Comparison of ENCODE assay signal across 1 cellular context in genomic region chr14:103314496-103315277, GRCh38.
TF ChIP-seq lines count a peak whose summit lies in the region.

No MANE protein-coding gene starts in this region.

TF ChIP-seq in K562, 482 proteins besides CTCF, POLR2A, EP300 and RAD21 (continued from another document and continues in another):
- TF ChIP-seq MLLT1 (IDR thresholded peaks at IDR 0.05) (no peak), RBBP5 (IDR thresholded peaks at IDR 0.05; ENCODE audit: borderline replicate concordance, insufficient read depth, low read length, poor library complexity, severe bottlenecking) (no peak), TRIM28 (IDR thresholded peaks at IDR 0.05) (no peak), TBP (optimal IDR thresholded peaks at IDR 0.05; ENCODE audit: low read depth, low read length) (no peak), KAT8 (IDR thresholded peaks at IDR 0.05; ENCODE audit: low read depth) (no peak), DIDO1 (tag; IDR thresholded peaks at IDR 0.05; ENCODE audit: low read depth) (no peak), ZBTB11 (CRISPR knock-in tag; IDR thresholded peaks at IDR 0.05) (no peak), MEIS2 (IDR thresholded peaks at IDR 0.05; ENCODE audit: partially characterized antibody) (no peak), FOS (IDR thresholded peaks at IDR 0.05; ENCODE audit: extremely low read depth, insufficient read length) (no peak), ARID4B (CRISPR knock-in tag; IDR thresholded peaks at IDR 0.05) (no peak), NKRF (IDR thresholded peaks at IDR 0.05; ENCODE audit: borderline replicate concordance) (no peak), TAF1 (IDR thresholded peaks at IDR 0.05; ENCODE audit: control insufficient read depth, extremely low read depth, insufficient read depth, low read length, severe bottlenecking) (no peak), RBM25 (IDR thresholded peaks at IDR 0.05; ENCODE audit: low read depth, low read length, severe bottlenecking) (no peak), PYGO2 (tag; IDR thresholded peaks at IDR 0.05) (no peak), ZNF280B (CRISPR knock-in tag; IDR thresholded peaks at IDR 0.05) (no peak), SUPT5H (IDR thresholded peaks at IDR 0.05) (no peak), CHD2 (IDR thresholded peaks at IDR 0.05; ENCODE audit: low read depth, low read length) (no peak), FOXJ2 (tag; IDR thresholded peaks at IDR 0.05) (no peak), SMARCE1 (IDR thresholded peaks at IDR 0.05) (peak; percentile 37; the same call in 1 of the 2 replicates), HNRNPK (IDR thresholded peaks at IDR 0.05; ENCODE audit: low read depth, low read length, poor library complexity, severe bottlenecking) (no peak), MYBL2 (IDR thresholded peaks at IDR 0.05; ENCODE audit: low read depth) (no peak), MYBL2 (CRISPR knock-in tag; IDR thresholded peaks at IDR 0.05; ENCODE audit: borderline replicate concordance) (no peak), FIP1L1 (IDR thresholded peaks at IDR 0.05; ENCODE audit: low read depth, low read length, poor library complexity, severe bottlenecking) (no peak), ZNF785 (CRISPR knock-in tag; IDR thresholded peaks at IDR 0.05) (no peak), TFAM (CRISPR knock-in tag; conservative IDR thresholded peaks at IDR 0.05) (no peak), BACH1 (tag; IDR thresholded peaks at IDR 0.05) (no peak; the same call in 1 of the 2 replicates), CTBP1 (IDR thresholded peaks at IDR 0.05; ENCODE audit: borderline replicate concordance) (peak; percentile 79), RUNX1 (IDR thresholded peaks at IDR 0.05; ENCODE audit: low read depth) (no peak), ZNF395 (CRISPR knock-in tag; IDR thresholded peaks at IDR 0.05) (peak; percentile 69; the same call in 1 of the 2 replicates), SOX6 (IDR thresholded peaks at IDR 0.05) (peak; percentile 88), CUX1 (CRISPR knock-in tag; IDR thresholded peaks at IDR 0.05) (no peak), HDGF (IDR thresholded peaks at IDR 0.05) (no peak), MAFK (IDR thresholded peaks at IDR 0.05; ENCODE audit: low read length) (no peak), PBX2 (CRISPR knock-in tag; IDR thresholded peaks at IDR 0.05; ENCODE audit: low read depth) (no peak), PBX2 (tag; conservative IDR thresholded peaks at IDR 0.05; ENCODE audit: low read depth) (no peak), NFATC3 (IDR thresholded peaks at IDR 0.05) (no peak), CBFA2T3 (IDR thresholded peaks at IDR 0.05) (peak; percentile 94), HCFC1 (IDR thresholded peaks at IDR 0.05; ENCODE audit: low read depth, low read length) (no peak)
